1 cellular context compared by ENCODE assay signal in genomic region chr9:124502711-124503702, GRCh38.
TF ChIP-seq lines count a peak whose summit lies in the region.

No MANE protein-coding gene starts in this region.

TF ChIP-seq in HepG2, 621 proteins besides CTCF, POLR2A, EP300 and RAD21:
- peak; percentile 32 for TF ChIP-seq AGO2 (optimal IDR thresholded peaks at IDR 0.05; ENCODE audit: low read depth, low read length)
- no peak for TF ChIP-seq PLRG1 (conservative IDR thresholded peaks at IDR 0.05)
- no peak for TF ChIP-seq ZNF609 (CRISPR knock-in tag; IDR thresholded peaks at IDR 0.05; ENCODE audit: borderline replicate concordance)
- TF ChIP-seq RBFOX2 (IDR thresholded peaks at IDR 0.05; ENCODE audit: low read depth, low read length): peak; percentile 55
- no peak for TF ChIP-seq TCF7 (IDR thresholded peaks at IDR 0.05; ENCODE audit: low read depth)
